In the genomic region with DNA sequence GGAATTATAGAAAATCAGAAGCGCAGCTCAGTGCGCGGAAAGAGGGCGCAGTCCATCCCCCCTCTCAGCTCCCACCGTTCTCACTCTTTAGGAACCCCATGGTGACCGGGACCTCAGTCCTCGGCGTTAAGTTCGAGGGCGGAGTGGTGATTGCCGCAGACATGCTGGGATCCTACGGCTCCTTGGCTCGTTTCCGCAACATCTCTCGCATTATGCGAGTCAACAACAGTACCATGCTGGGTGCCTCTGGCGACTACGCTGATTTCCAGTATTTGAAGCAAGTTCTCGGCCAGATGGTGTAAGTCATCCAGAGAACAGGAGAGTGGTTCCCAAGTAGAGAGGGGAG, we compare ENCODE assay signal across 8 cellular contexts. TPM values are rescaled to one million over a fixed set of nuclear protein-coding genes. Genes with fewer than 3 reads are reported as not detected.
DNase-seq lines count a peak whose midpoint lies in the region; ATAC-seq and TF ChIP-seq lines count a peak whose summit lies in the region.

No MANE protein-coding gene starts in this region.

- no peaks in the 10 kb centered on the region for H3K27me3 ChIP-seq in CD4-positive, alpha-beta T cell (ENCODE audit: control insufficient read depth, insufficient read depth, low read length)

- H3K4me1 Mint-ChIP-seq in CD4-positive, alpha-beta T cell (ENCODE audit: low read depth) = peaks cover 27% of the 10 kb centered on the region
- H3K4me1 Mint-ChIP-seq in activated B cell treated with CpG ODN at 0.5 μM for 24 hours (peaks cover 31% of the 10 kb centered on the region), nephron progenitor cell (peaks cover 35% of the 10 kb centered on the region)

- peak in 1 of 10 experiments; percentile 35 for DNase-seq in CD4-positive, alpha-beta T cell
- DNase-seq in activated B cell treated with CpG ODN at 0.5 μM for 24 hours (no peak), fibroblast of gingiva (ENCODE audit: low read depth) (peak; percentile 11), nephron progenitor cell (no peak), NCI-H1417 treated with DMSO at 0.1 percent for 48 hours (lab: John Stamatoyannopoulos, UW) (no peak), GM13977 (ENCODE audit: low spot score) (no peak)

- ATAC-seq in CD4-positive, alpha-beta T cell (ENCODE audit: poor library complexity) = peak; percentile 1
- ATAC-seq in HG02759 (IDR thresholded peaks at IDR 0.05; ENCODE audit: unreplicated experiment) (peak; percentile 22), activated B cell treated with CpG ODN at 0.5 μM for 24 hours (ENCODE audit: low read depth) (peak; percentile 3), HG03196 (IDR thresholded peaks at IDR 0.05; ENCODE audit: unreplicated experiment) (no peak)

- intact Hi-C loops in CD4-positive, alpha-beta T cell (cut with DNase I, micrococcal nuclease) = loop anchor here (1.0 to 5.0 kb wide), 9 partner anchors 53 to 233 kb away; a partner anchor contains a TSS
- intact Hi-C loops in activated B cell treated with CpG ODN at 0.5 μM for 24 hours (cut with micrococcal nuclease) = loop anchor here (1.0 kb wide), 7 partner anchors 53 to 202 kb away; a partner anchor contains a TSS

- in situ Hi-C loops in GM13977 (cut with MboI; ENCODE audit: low pct_unique_long_range_greater_than_20kb, low sequenced_read_pairs, unreplicated experiment) = no loop called here

- H3K36me3 Mint-ChIP-seq in CD4-positive, alpha-beta T cell (ENCODE audit: low read depth) = peaks cover 57% of the 10 kb centered on the region
- peaks cover 50% of the 10 kb centered on the region for H3K36me3 Mint-ChIP-seq in activated B cell treated with CpG ODN at 0.5 μM for 24 hours (ENCODE audit: low read depth)
- peaks cover 32% of the 10 kb centered on the region for H3K36me3 Mint-ChIP-seq in nephron progenitor cell (ENCODE audit: low read depth)

- peak overlapping the region; percentile 93 for H3K27ac Mint-ChIP-seq in CD4-positive, alpha-beta T cell
- H3K27ac Mint-ChIP-seq in activated B cell treated with CpG ODN at 0.5 μM for 24 hours = peak overlapping the region; percentile 98
- peak overlapping the region; percentile 14 for H3K27ac Mint-ChIP-seq in nephron progenitor cell

- H3K9me3 ChIP-seq in CD4-positive, alpha-beta T cell (ENCODE audit: control insufficient read depth, low read length) = no peaks in the 10 kb centered on the region

- peak overlapping the region; percentile 91 for H3K27ac ChIP-seq in CD4-positive, alpha-beta T cell (ENCODE audit: low read depth, low read length)

- no peaks in the 10 kb centered on the region for H3K9me3 Mint-ChIP-seq in CD4-positive, alpha-beta T cell
- H3K9me3 Mint-ChIP-seq in activated B cell treated with CpG ODN at 0.5 μM for 24 hours (no peaks in the 10 kb centered on the region), nephron progenitor cell (peaks cover 2% of the 10 kb centered on the region)

- TF ChIP-seq CTCF in CD4-positive, alpha-beta T cell (IDR thresholded peaks at IDR 0.05) = no peak
- TF ChIP-seq CTCF in activated B cell treated with CpG ODN at 0.5 μM for 24 hours (IDR thresholded peaks at IDR 0.05) = no peak
- no peak for TF ChIP-seq CTCF in nephron progenitor cell (IDR thresholded peaks at IDR 0.05)
- no peak for TF ChIP-seq CTCF in GM13977 (IDR thresholded peaks at IDR 0.05; ENCODE audit: extremely low read depth, insufficient read depth, missing control alignments)

- CTCF ChIA-PET in CD4-positive, alpha-beta T cell (lab: Charles Lee) = interaction anchor here (0.6 to 1.5 kb wide), 11 partner anchors 19 to 148 kb away, joined by 3 to 10 read pairs (median 5); a partner anchor contains a TSS
- CTCF ChIA-PET in activated B cell treated with CpG ODN at 0.5 μM for 24 hours (lab: Charles Lee) = interaction anchor here (0.6 to 2.4 kb wide), 5 partner anchors 59 to 99 kb away, joined by 3 to 14 read pairs (median 5); a partner anchor contains a TSS

- POLR2A ChIA-PET in CD4-positive, alpha-beta T cell (lab: Charles Lee) = interaction anchor here (0.6 to 2.2 kb wide), 22 partner anchors 11 to 1036 kb away, joined by 3 to 25 read pairs (median 4); a partner anchor contains a TSS
- POLR2A ChIA-PET in activated B cell treated with CpG ODN at 0.5 μM for 24 hours (lab: Charles Lee) = interaction anchor here (0.7 to 5.7 kb wide), 18 partner anchors 8 to 210 kb away, joined by 3 to 61 read pairs (median 4); a partner anchor contains a TSS

- peak overlapping the region; percentile 93 for H3K4me3 Mint-ChIP-seq in CD4-positive, alpha-beta T cell
- peak overlapping the region; percentile 89 for H3K4me3 Mint-ChIP-seq in activated B cell treated with CpG ODN at 0.5 μM for 24 hours
- peak overlapping the region; percentile 93 for H3K4me3 Mint-ChIP-seq in nephron progenitor cell

- no peaks in the 10 kb centered on the region for H3K27me3 Mint-ChIP-seq in CD4-positive, alpha-beta T cell
- H3K27me3 Mint-ChIP-seq in activated B cell treated with CpG ODN at 0.5 μM for 24 hours (no peaks in the 10 kb centered on the region), nephron progenitor cell (ENCODE audit: low read depth, poor library complexity) (peaks cover 2% of the 10 kb centered on the region)

RNA-seq across cellular contexts. Expression of a gene that starts 0.5 kb away (rescaled TPM):
- 100 to 1,000 TPM; 316 to 324 TPM for total RNA-seq in CD4-positive, alpha-beta T cell
- 310 and 330 TPM in 2 replicates for total RNA-seq in activated B cell treated with CpG ODN at 0.5 μM for 24 hours

RNA-seq across cellular contexts. Expression of a gene that starts 27.4 kb away (rescaled TPM):
- total RNA-seq in CD4-positive, alpha-beta T cell = not detected
- total RNA-seq in activated B cell treated with CpG ODN at 0.5 μM for 24 hours = not detected in 2 replicates

RNA-seq across cellular contexts. Expression of a gene that starts 52.8 kb away (rescaled TPM):
- total RNA-seq in CD4-positive, alpha-beta T cell = 10 to 100 TPM; 62.0 to 65.7 TPM
- total RNA-seq in activated B cell treated with CpG ODN at 0.5 μM for 24 hours = 222 and 262 TPM in 2 replicates

RNA-seq across cellular contexts. Expression of a gene that starts 59.4 kb away (rescaled TPM):
- 10 to 100 TPM; 97.8 to 99.4 TPM for total RNA-seq in CD4-positive, alpha-beta T cell
- 121 and 135 TPM in 2 replicates for total RNA-seq in activated B cell treated with CpG ODN at 0.5 μM for 24 hours

Comparison
In these comparisons a context has a peak if more than half of its experiments do, and no peak if none do; other contexts are left out.
1. H3K27ac Mint-ChIP-seq: peak in every context shown above with its lines; median percentile 98 in activated B cell treated with CpG ODN at 0.5 μM for 24 hours; 93 in CD4-positive, alpha-beta T cell; 14 in nephron progenitor cell.